Comparison of ENCODE assay signal across 1 cellular context in the genomic region with DNA sequence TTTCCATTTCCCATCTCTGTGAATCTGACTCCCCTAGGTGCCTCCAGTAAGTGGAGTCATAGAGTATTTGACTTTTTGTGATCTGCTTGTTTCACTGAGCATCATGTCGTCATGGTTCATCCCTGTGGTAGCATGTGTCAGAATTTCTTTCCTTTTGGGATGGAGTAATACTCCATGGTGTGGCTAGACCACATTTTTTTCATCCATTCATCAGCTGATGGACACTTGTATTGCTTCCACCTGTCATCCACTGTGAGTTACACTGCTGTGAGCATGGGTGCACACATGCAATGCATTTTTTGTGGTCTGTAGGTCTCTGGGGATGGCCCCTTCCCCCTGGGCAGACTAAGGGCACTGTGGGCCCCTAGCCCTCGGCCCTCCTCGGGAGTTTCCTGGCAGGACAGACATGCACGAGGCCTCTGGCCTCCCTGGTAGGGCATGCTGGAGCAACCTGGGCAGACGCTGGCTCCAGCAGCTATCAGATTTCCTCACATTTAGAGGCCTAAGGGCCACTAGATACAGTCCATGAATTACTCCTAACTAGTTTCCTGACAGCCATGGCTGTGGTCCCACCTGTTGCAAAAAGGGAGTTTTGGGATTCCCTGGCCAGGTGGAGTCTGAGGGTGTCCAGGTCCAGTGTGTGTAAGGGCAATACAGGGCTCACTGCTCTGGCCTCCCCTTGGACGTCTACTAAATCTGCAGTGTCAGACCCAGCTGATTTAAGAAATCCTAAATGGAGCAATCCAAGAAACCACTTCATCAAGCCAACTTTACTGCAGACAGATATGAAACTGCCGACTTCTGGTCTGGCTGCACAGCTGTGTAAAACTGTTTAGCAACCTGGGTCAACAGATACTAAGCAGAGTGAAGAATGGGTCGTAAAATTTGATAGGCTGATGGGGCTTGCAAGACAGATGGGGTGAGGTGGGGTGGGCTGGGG.
TF ChIP-seq lines count a peak whose summit lies in the region.

No MANE protein-coding gene starts in this region.

TF ChIP-seq in HepG2, 621 proteins besides CTCF, POLR2A, EP300 and RAD21 (continued from another document):
- 0 out of 2 replicates have a peak, but pooled peaks have one; percentile 24 for TF ChIP-seq CREB1 (IDR thresholded peaks at IDR 0.05)
- no peak for TF ChIP-seq CREB1 (CRISPR knock-in tag; IDR thresholded peaks at IDR 0.05)
